In the genomic region with DNA sequence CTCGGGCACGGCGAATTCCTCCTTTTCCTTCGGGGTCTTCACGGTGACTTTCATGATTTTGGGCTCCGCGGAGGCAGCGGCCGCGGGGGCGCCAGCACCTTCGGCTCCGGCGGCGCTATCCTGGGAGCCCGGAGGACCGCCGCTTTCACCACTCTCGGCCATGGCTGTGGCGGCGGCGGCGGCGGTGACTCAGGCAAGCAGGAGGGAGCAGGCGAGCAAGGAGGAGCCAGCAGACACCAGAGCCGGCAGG, we compare ENCODE assay signal across 8 cellular contexts. TPM values are rescaled to one million over a fixed set of nuclear protein-coding genes. Genes with fewer than 3 reads are reported as not detected.
A peak's percentile ranks its signal among the peaks of the same experiment; 100 is the strongest.
DNase-seq lines count a peak whose midpoint lies in the region; ATAC-seq and TF ChIP-seq lines count a peak whose summit lies in the region.

No MANE protein-coding gene starts in this region.

- TF ChIP-seq CTCF in esophagus muscularis mucosa (IDR thresholded peaks at IDR 0.05) (no peak), osteoblast (IDR thresholded peaks at IDR 0.05; ENCODE audit: extremely low read depth, low read depth, low read length) (no peak)

- peaks cover 53% of the 10 kb centered on the region for H3K79me2 ChIP-seq in osteoblast (ENCODE audit: insufficient read depth, low read length)

- peaks cover 38% of the 10 kb centered on the region for H3K4me1 Mint-ChIP-seq in activated CD4-positive, alpha-beta memory T cell treated with anti-CD3 and anti-CD28 coated beads, Interleukin-2, amount 10 ng/mL, durations not matched to agents 7 days and 5 days

- H3K27ac ChIP-seq in esophagus muscularis mucosa (replicated peaks in 1 of 4) (peak overlapping the region; percentile 97 to 99 (median 98)), osteoblast (ENCODE audit: low read depth, low read length) (peak overlapping the region; percentile 100)

- peaks cover 28% of the 10 kb centered on the region for H3K36me3 Mint-ChIP-seq in activated CD4-positive, alpha-beta memory T cell treated with anti-CD3 and anti-CD28 coated beads, Interleukin-2, amount 10 ng/mL, durations not matched to agents 7 days and 5 days (ENCODE audit: low read depth)

- peak; percentile 85 for DNase-seq in EH (ENCODE audit: low read depth)
- DNase-seq in HS-5 (ENCODE audit: low read depth) = peak; percentile 53
- no peak for DNase-seq in activated CD4-positive, alpha-beta memory T cell treated with anti-CD3 and anti-CD28 coated beads, Interleukin-2, amount 10 ng/mL, durations not matched to agents 7 days and 5 days
- DNase-seq in esophagus muscularis mucosa (ENCODE audit: extremely low spot score) = peak; percentile 93
- DNase-seq in osteoblast (ENCODE audit: insufficient read length, low spot score, missing footprints) = peak; percentile 94
- DNase-seq in KG1 (lab: John Stamatoyannopoulos, UW) = no peak
- DNase-seq in pons (ENCODE audit: low spot score) = no peak

- peaks cover 37% of the 10 kb centered on the region for H4K20me1 ChIP-seq in osteoblast (ENCODE audit: insufficient read depth, low read length)

- 0% methylated on average over 6 of the region's 26 CpGs for WGBS in esophagus muscularis mucosa

- H3K4me2 ChIP-seq in osteoblast (ENCODE audit: insufficient read depth, low read length) = peak overlapping the region; percentile 97

- peak; percentile 44 for ATAC-seq in GM21447 (IDR thresholded peaks at IDR 0.05; ENCODE audit: unreplicated experiment)

- H3K4me3 Mint-ChIP-seq in activated CD4-positive, alpha-beta memory T cell treated with anti-CD3 and anti-CD28 coated beads, Interleukin-2, amount 10 ng/mL, durations not matched to agents 7 days and 5 days = peak overlapping the region; percentile 85

- POLR2A ChIA-PET in activated CD4-positive, alpha-beta memory T cell treated with anti-CD3 and anti-CD28 coated beads, Interleukin-2, amount 10 ng/mL, durations not matched to agents 7 days and 5 days (lab: Charles Lee) = interaction anchor here (1.0 to 4.1 kb wide), 20 partner anchors 9 to 272 kb away, joined by 3 to 79 read pairs (median 4); partner anchors contain the start of genes HNRNPK, IDNK, KIF27 and RMI1

- H3K4me3 ChIP-seq in esophagus muscularis mucosa (peak overlapping the region; percentile 87 to 97 (median 90)), osteoblast (ENCODE audit: insufficient read depth, low read length) (peak overlapping the region; percentile 98)

- H3K27me3 Mint-ChIP-seq in activated CD4-positive, alpha-beta memory T cell treated with anti-CD3 and anti-CD28 coated beads, Interleukin-2, amount 10 ng/mL, durations not matched to agents 7 days and 5 days = no peaks in the 10 kb centered on the region

- H3K27me3 ChIP-seq in esophagus muscularis mucosa = no peaks in the 10 kb centered on the region
- H3K27me3 ChIP-seq in osteoblast (ENCODE audit: insufficient read depth, low read length) = no peaks in the 10 kb centered on the region

- no peaks in the 10 kb centered on the region for H3K36me3 ChIP-seq in esophagus muscularis mucosa
- no peaks in the 10 kb centered on the region for H3K36me3 ChIP-seq in osteoblast (ENCODE audit: insufficient read depth, low read length)

- TF ChIP-seq POLR2A in esophagus muscularis mucosa (IDR thresholded peaks at IDR 0.05; ENCODE audit: low read depth) = no peak

- CTCF ChIA-PET in activated CD4-positive, alpha-beta memory T cell treated with anti-CD3 and anti-CD28 coated beads, Interleukin-2, amount 10 ng/mL, durations not matched to agents 7 days and 5 days (lab: Charles Lee) = interaction anchor here (0.6 to 3.3 kb wide), 7 partner anchors 8 to 213 kb away, joined by 3 to 20 read pairs (median 4); partner anchors contain the start of gene IDNK

- H3K27ac Mint-ChIP-seq in activated CD4-positive, alpha-beta memory T cell treated with anti-CD3 and anti-CD28 coated beads, Interleukin-2, amount 10 ng/mL, durations not matched to agents 7 days and 5 days = peak overlapping the region; percentile 98

- no peak for TF ChIP-seq EP300 in esophagus muscularis mucosa (IDR thresholded peaks at IDR 0.05)

- peak overlapping the region; percentile 96 for H2AFZ ChIP-seq in osteoblast (ENCODE audit: low read length)

- H3K9me3 ChIP-seq in esophagus muscularis mucosa (no peaks in the 10 kb centered on the region), osteoblast (ENCODE audit: low read depth, low read length) (no peaks in the 10 kb centered on the region)

- H3K9me3 Mint-ChIP-seq in activated CD4-positive, alpha-beta memory T cell treated with anti-CD3 and anti-CD28 coated beads, Interleukin-2, amount 10 ng/mL, durations not matched to agents 7 days and 5 days = no peaks in the 10 kb centered on the region

- H3K4me1 ChIP-seq in esophagus muscularis mucosa (peaks cover 23 to 47% (median 41%) of the 10 kb centered on the region in 4 donors), osteoblast (ENCODE audit: insufficient read depth, low read length) (peaks cover 11% of the 10 kb centered on the region)

- intact Hi-C loops in esophagus muscularis mucosa (cut with DNase I) = loop anchor here (2.0 to 5.0 kb wide), 2 partner anchors 85 to 215 kb away; partner anchors contain the start of genes IDNK and KIF27

RNA-seq across cellular contexts. Expression of gene UBQLN1, which starts 0.3 kb away (rescaled TPM):
- 100 to 1,000 TPM; 109 to 112 TPM for total RNA-seq in activated CD4-positive, alpha-beta memory T cell treated with anti-CD3 and anti-CD28 coated beads, Interleukin-2, amount 10 ng/mL, durations not matched to agents 7 days and 5 days
- 100 to 1,000 TPM; 112 to 123 (median 119) TPM for total RNA-seq in esophagus muscularis mucosa
- total RNA-seq in osteoblast = 114 and 117 TPM in 2 replicates

Comparison
In these comparisons a context has a peak if more than half of its experiments do, and no peak if none do; other contexts are left out.
1. DNase-seq: peak in EH (single experiment), HS-5 (single experiment), esophagus muscularis mucosa (single experiment) and osteoblast (single experiment); none in activated CD4-positive, alpha-beta memory T cell treated with anti-CD3 and anti-CD28 coated beads, Interleukin-2, amount 10 ng/mL, durations not matched to agents 7 days and 5 days (single experiment), KG1 (single experiment) and pons (single experiment).